Comparison of ENCODE assay signal across 1 cellular context in the genomic region with DNA sequence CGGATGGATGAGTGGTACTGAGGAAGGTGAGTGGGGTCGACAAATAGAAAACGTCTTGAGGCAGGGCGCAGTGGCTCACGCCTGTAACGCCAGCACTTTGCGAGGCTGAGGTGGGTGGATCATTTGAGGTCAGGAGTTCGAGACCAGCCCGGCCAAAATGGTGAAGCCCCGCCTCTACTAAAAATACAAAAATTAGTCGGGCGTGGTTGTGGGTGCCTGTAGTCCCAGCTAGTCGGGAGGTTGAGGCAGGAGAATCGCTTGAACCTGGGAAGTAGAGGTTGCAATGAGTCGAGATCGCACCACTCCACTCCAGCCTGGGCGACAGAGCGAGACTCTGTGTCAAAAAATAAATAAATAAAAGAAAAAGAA.
TF ChIP-seq lines count a peak whose summit lies in the region.

No MANE protein-coding gene starts in this region.

TF ChIP-seq in HepG2, 621 proteins besides CTCF, POLR2A, EP300 and RAD21:
- TF ChIP-seq SP2 (CRISPR knock-in tag; IDR thresholded peaks at IDR 0.05) (peak; percentile 10; the same call in 1 of the 2 replicates), ZNF430 (CRISPR knock-in tag; IDR thresholded peaks at IDR 0.05) (peak; percentile 54; the same call in 1 of the 2 replicates), ZFX (CRISPR knock-in tag; IDR thresholded peaks at IDR 0.05; ENCODE audit: low read depth) (0 out of 2 replicates have a peak, but pooled peaks have one; percentile 13), ZMYM2 (CRISPR knock-in tag; IDR thresholded peaks at IDR 0.05) (peak; percentile 79), CHD4 (IDR thresholded peaks at IDR 0.05; ENCODE audit: borderline replicate concordance, low read length) (0 out of 2 replicates have a peak, but pooled peaks have one; percentile 55), ZMYM3 (CRISPR knock-in tag; IDR thresholded peaks at IDR 0.05) (peak; percentile 19; the same call in 1 of the 2 replicates), ZNF605 (CRISPR knock-in tag; IDR thresholded peaks at IDR 0.05) (0 out of 2 replicates have a peak, but pooled peaks have one; percentile 20), ZNF747 (CRISPR knock-in tag; IDR thresholded peaks at IDR 0.05; ENCODE audit: borderline replicate concordance) (0 out of 2 replicates have a peak, but pooled peaks have one; percentile 58), NR2C2 (CRISPR knock-in tag; IDR thresholded peaks at IDR 0.05; ENCODE audit: borderline replicate concordance) (0 out of 2 replicates have a peak, but pooled peaks have one; percentile 30)
- TF ChIP-seq, protein P1, sequence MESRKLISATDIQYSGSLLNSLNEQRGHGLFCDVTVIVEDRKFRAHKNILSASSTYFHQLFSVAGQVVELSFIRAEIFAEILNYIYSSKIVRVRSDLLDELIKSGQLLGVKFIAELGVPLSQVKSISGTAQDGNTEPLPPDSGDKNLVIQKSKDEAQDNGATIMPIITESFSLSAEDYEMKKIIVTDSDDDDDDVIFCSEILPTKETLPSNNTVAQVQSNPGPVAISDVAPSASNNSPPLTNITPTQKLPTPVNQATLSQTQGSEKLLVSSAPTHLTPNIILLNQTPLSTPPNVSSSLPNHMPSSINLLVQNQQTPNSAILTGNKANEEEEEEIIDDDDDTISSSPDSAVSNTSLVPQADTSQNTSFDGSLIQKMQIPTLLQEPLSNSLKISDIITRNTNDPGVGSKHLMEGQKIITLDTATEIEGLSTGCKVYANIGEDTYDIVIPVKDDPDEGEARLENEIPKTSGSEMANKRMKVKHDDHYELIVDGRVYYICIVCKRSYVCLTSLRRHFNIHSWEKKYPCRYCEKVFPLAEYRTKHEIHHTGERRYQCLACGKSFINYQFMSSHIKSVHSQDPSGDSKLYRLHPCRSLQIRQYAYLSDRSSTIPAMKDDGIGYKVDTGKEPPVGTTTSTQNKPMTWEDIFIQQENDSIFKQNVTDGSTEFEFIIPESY (CRISPR knock-in tag; IDR thresholded peaks at IDR 0.05), result 0 out of 2 replicates have a peak, but pooled peaks have one; percentile 4
- TF ChIP-seq, protein P2, sequence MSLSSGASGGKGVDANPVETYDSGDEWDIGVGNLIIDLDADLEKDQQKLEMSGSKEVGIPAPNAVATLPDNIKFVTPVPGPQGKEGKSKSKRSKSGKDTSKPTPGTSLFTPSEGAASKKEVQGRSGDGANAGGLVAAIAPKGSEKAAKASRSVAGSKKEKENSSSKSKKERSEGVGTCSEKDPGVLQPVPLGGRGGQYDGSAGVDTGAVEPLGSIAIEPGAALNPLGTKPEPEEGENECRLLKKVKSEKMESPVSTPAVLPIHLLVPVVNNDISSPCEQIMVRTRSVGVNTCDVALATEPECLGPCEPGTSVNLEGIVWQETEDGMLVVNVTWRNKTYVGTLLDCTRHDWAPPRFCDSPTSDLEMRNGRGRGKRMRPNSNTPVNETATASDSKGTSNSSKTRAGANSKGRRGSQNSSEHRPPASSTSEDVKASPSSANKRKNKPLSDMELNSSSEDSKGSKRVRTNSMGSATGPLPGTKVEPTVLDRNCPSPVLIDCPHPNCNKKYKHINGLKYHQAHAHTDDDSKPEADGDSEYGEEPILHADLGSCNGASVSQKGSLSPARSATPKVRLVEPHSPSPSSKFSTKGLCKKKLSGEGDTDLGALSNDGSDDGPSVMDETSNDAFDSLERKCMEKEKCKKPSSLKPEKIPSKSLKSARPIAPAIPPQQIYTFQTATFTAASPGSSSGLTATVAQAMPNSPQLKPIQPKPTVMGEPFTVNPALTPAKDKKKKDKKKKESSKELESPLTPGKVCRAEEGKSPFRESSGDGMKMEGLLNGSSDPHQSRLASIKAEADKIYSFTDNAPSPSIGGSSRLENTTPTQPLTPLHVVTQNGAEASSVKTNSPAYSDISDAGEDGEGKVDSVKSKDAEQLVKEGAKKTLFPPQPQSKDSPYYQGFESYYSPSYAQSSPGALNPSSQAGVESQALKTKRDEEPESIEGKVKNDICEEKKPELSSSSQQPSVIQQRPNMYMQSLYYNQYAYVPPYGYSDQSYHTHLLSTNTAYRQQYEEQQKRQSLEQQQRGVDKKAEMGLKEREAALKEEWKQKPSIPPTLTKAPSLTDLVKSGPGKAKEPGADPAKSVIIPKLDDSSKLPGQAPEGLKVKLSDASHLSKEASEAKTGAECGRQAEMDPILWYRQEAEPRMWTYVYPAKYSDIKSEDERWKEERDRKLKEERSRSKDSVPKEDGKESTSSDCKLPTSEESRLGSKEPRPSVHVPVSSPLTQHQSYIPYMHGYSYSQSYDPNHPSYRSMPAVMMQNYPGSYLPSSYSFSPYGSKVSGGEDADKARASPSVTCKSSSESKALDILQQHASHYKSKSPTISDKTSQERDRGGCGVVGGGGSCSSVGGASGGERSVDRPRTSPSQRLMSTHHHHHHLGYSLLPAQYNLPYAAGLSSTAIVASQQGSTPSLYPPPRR (CRISPR knock-in tag; IDR thresholded peaks at IDR 0.05; ENCODE audit: borderline replicate concordance), result 0 out of 2 replicates have a peak, but pooled peaks have one; percentile 35
